12 cellular contexts compared by ENCODE assay signal in the genomic region with DNA sequence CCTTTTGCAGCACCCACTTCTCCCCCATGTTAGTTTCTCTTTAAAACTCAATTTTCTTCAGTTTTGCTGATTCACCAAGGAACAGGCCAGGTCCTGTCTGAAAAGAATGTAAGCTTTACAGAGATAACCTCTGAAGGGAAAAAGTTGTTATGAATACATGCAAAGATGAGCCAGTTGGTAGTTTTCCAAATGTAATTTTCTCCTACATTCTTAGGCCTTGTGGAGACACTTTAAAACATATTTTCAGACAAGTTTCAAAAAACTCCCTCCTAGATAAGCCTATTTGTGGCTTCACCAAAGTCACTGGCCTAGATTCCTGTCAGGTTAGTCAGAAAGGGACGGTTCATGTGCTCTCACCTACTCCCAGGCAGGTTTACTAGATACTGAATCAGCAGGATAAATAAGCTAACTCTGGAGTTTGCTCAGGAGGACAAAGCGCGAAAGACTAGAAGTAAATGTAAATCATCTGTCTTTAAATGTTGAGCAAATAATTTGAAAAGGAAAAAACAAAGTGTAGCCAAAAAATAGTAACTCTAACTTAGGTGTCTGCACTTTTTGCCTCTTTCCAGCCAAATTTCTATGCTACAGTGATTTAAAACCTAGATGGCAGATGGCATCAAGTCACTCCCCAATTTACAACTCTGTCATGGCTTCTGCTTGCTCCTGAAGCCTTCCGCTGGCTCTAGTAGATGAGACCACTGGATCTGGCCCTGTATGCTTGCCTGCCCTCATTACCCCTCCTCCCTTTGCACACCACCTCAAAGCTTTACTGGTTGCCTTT. TPM values are rescaled to one million over a fixed set of nuclear protein-coding genes. Genes with fewer than 3 reads are reported as not detected.
A peak's percentile ranks its signal among the peaks of the same experiment; 100 is the strongest.
DNase-seq lines count a peak whose midpoint lies in the region; ATAC-seq, FAIRE-seq and TF ChIP-seq lines count a peak whose summit lies in the region.
"Had no signal": no experiment of that assay in that cellular context is flagged by ENCODE, and none has a peak within 500 bp of the region (broad histone marks: within the 10 kb centered on the region; RNA-seq: fewer than 3 reads in every experiment).

No MANE protein-coding gene starts in this region.

- dilution Hi-C loops in keratinocyte (cut with MboI; ENCODE audit: extremely low pct_ligation_motif_present, low sequenced_read_pairs) = no loop called here

- H3K9me3 ChIP-seq in cardiac muscle cell (ENCODE audit: low read depth) (no peaks in the 10 kb centered on the region), adipocyte (ENCODE audit: control insufficient read depth, low read length) (no peaks in the 10 kb centered on the region), keratinocyte (ENCODE audit: control insufficient read depth, low read depth, low read length) (no peaks in the 10 kb centered on the region), spleen (no peaks in the 10 kb centered on the region), neuronal stem cell (replicated peaks in 1 of 2; ENCODE audit: control insufficient read depth in 2 of 2, insufficient read depth in 1 of 2, low read depth in 1 of 2, low read length in 2 of 2) (no peaks in the 10 kb centered on the region)
- H3K9me3 ChIP-seq: BLaER1, right atrium auricular region had no signal

- DNase-seq in cardiac muscle cell (ENCODE audit: low read depth in 1 of 2, low spot score in 1 of 2) (peak in 1 of 2 donors; percentile 81), left ventricle myocardium superior (no peak), adipocyte (ENCODE audit: low read depth) (peak; percentile 48), keratinocyte (ENCODE audit: low read depth, low spot score) (peak; percentile 93), spleen (no peak), neuronal stem cell (ENCODE audit: low spot score) (no peak), DMS79 treated with DMSO at 0.1 percent for 48 hours (lab: John Stamatoyannopoulos, UW) (no peak), NCI-H2029 (lab: John Stamatoyannopoulos, UW) (no peak)
- DNase-seq: activated T-cell treated with anti-CD3 and anti-CD28 coated beads for 4 hours; stimulated activated naive CD8-positive, alpha-beta T cell treated with anti-CD3 and anti-CD28 coated beads, Interleukin-15, Interleukin-2, amounts not matched to agents 100 U/mL and 50 U/mL, for 24 hours had no signal

- peaks cover 1% of the 10 kb centered on the region for H3K79me2 ChIP-seq in keratinocyte (ENCODE audit: control insufficient read depth, insufficient read depth, low read length)

- H4K91ac ChIP-seq in neuronal stem cell (ENCODE audit: low read depth, low read length, poor library complexity) = no peak overlapping the region

- H3K4ac ChIP-seq in neuronal stem cell (ENCODE audit: low read length) = no peak overlapping the region

- H3K27ac ChIP-seq in cardiac muscle cell = peak overlapping the region; percentile 37
- H3K27ac ChIP-seq in keratinocyte (ENCODE audit: control insufficient read depth, insufficient read depth, low read length) = peak overlapping the region; percentile 93
- no peak overlapping the region for H3K27ac ChIP-seq in spleen
- no peak overlapping the region for H3K27ac ChIP-seq in neuronal stem cell (replicated peaks; ENCODE audit: low read length)
- H3K27ac ChIP-seq: BLaER1, right atrium auricular region had no signal

- H3K9ac ChIP-seq in adipocyte (ENCODE audit: low read length) (peak overlapping the region; percentile 67), keratinocyte (ENCODE audit: control insufficient read depth, extremely low read depth, insufficient read depth, low read length) (peak overlapping the region; percentile 73), neuronal stem cell (ENCODE audit: low read depth, low read length, poor library complexity) (no peak overlapping the region)
- H3K9ac ChIP-seq: BLaER1 had no signal

- FAIRE-seq in keratinocyte (lab: Jason Lieb, UNC) = peak; percentile 88

- TF ChIP-seq CTCF in cardiac muscle cell (IDR thresholded peaks at IDR 0.05; ENCODE audit: low read depth, low read length) = no peak
- no peak for TF ChIP-seq CTCF in keratinocyte (optimal IDR thresholded peaks at IDR 0.05 in 1 of 3, IDR thresholded peaks at IDR 0.05 in 1 of 3, conservative IDR thresholded peaks at IDR 0.05 in 1 of 3; ENCODE audit: extremely low read depth in 1 of 3, insufficient read depth in 2 of 3, low read length in 3 of 3)
- TF ChIP-seq CTCF in spleen (IDR thresholded peaks at IDR 0.05 in 8 of 11, conservative IDR thresholded peaks at IDR 0.05 in 3 of 11) = no peak

- no peak overlapping the region for H2BK120ac ChIP-seq in neuronal stem cell (ENCODE audit: low read depth, low read length)

- no peak for ATAC-seq in left ventricle myocardium superior
- ATAC-seq: stimulated activated naive CD8-positive, alpha-beta T cell treated with anti-CD3 and anti-CD28 coated beads, Interleukin-15, Interleukin-2, amounts not matched to agents 100 U/mL and 50 U/mL, for 24 hours had no signal

- H3K36me3 ChIP-seq in cardiac muscle cell = no peaks in the 10 kb centered on the region
- H3K36me3 ChIP-seq in adipocyte (ENCODE audit: control insufficient read depth, insufficient read depth, low read length, severe bottlenecking) = no peaks in the 10 kb centered on the region
- no peaks in the 10 kb centered on the region for H3K36me3 ChIP-seq in keratinocyte (ENCODE audit: control insufficient read depth in 2 of 2, extremely low read depth in 1 of 2, insufficient read depth in 2 of 2, low read length in 2 of 2)
- H3K36me3 ChIP-seq in spleen = no peaks in the 10 kb centered on the region
- H3K36me3 ChIP-seq in neuronal stem cell (replicated peaks in 1 of 2; ENCODE audit: control insufficient read depth in 2 of 2, insufficient read depth in 2 of 2, low read length in 2 of 2) = no peaks in the 10 kb centered on the region
- H3K36me3 ChIP-seq: BLaER1, right atrium auricular region had no signal

- H2AFZ ChIP-seq in keratinocyte (ENCODE audit: control insufficient read depth, low read length) (peak overlapping the region; percentile 50), neuronal stem cell (ENCODE audit: low read length) (no peak overlapping the region)

- H4K20me1 ChIP-seq in keratinocyte (ENCODE audit: control insufficient read depth, extremely low read depth, insufficient read depth, low read length) = no peaks in the 10 kb centered on the region
- H4K20me1 ChIP-seq: BLaER1 had no signal

- H2BK5ac ChIP-seq in neuronal stem cell (ENCODE audit: low read length) = no peak overlapping the region

- H2AK5ac ChIP-seq in neuronal stem cell (ENCODE audit: low read depth, low read length) = no peak overlapping the region

- H3K79me1 ChIP-seq in neuronal stem cell (ENCODE audit: low read depth, low read length) = peaks cover 3% of the 10 kb centered on the region

- H3K4me2 ChIP-seq in keratinocyte (ENCODE audit: control insufficient read depth, extremely low read depth, insufficient read depth, low read depth, low read length) (peak overlapping the region; percentile 81), neuronal stem cell (ENCODE audit: insufficient read depth, low read length, poor library complexity, severe bottlenecking) (no peak overlapping the region)
- H3K4me2 ChIP-seq: BLaER1 had no signal

- H3K27me3 ChIP-seq in cardiac muscle cell = no peaks in the 10 kb centered on the region
- no peaks in the 10 kb centered on the region for H3K27me3 ChIP-seq in adipocyte (replicated peaks; ENCODE audit: control insufficient read depth, insufficient read depth, low read length)
- no peaks in the 10 kb centered on the region for H3K27me3 ChIP-seq in keratinocyte (ENCODE audit: control insufficient read depth, extremely low read depth, insufficient read depth, low read length)
- H3K27me3 ChIP-seq in spleen (replicated peaks in 1 of 7) = no peaks in the 10 kb centered on the region
- no peaks in the 10 kb centered on the region for H3K27me3 ChIP-seq in neuronal stem cell (ENCODE audit: control insufficient read depth in 3 of 3, insufficient read depth in 3 of 3, low read depth in 1 of 3, low read length in 3 of 3)
- H3K27me3 ChIP-seq: BLaER1, right atrium auricular region had no signal

- 92 to 96% (median 94%) methylated on average over 4 of the region's 4 CpGs for WGBS in spleen, 5 donors
- WGBS in neuronal stem cell (ENCODE audit: extremely low coverage in 2 of 2, insufficient read length in 2 of 2, insufficient replicate concordance in 1 of 2), 2 donors = no CpG with 5 or more reads among the region's 4 CpGs

- H4K8ac ChIP-seq in neuronal stem cell (ENCODE audit: low read depth, low read length) = no peak overlapping the region

- no peak for TF ChIP-seq POLR2A in spleen (IDR thresholded peaks at IDR 0.05)

- H3K14ac ChIP-seq in neuronal stem cell (ENCODE audit: low read length) = no peak overlapping the region

- H3K4me3 ChIP-seq in cardiac muscle cell (no peak overlapping the region), adipocyte (ENCODE audit: low read length) (no peak overlapping the region), keratinocyte (ENCODE audit: control insufficient read depth in 2 of 3, extremely low read depth in 1 of 3, insufficient read depth in 2 of 3, low read depth in 1 of 3, low read length in 3 of 3) (peak overlapping the region in 2 of 3 experiments; percentile 7 to 22), spleen (no peak overlapping the region), neuronal stem cell (ENCODE audit: low read length in 2 of 2) (no peak overlapping the region)
- H3K4me3 ChIP-seq: BLaER1, right atrium auricular region had no signal

- no peak overlapping the region for H3K18ac ChIP-seq in neuronal stem cell (ENCODE audit: low read length)

- no peak overlapping the region for H2BK15ac ChIP-seq in neuronal stem cell (ENCODE audit: low read length)

- no peak overlapping the region for H2BK12ac ChIP-seq in neuronal stem cell (ENCODE audit: low read length)

- H3K23ac ChIP-seq in neuronal stem cell (ENCODE audit: low read depth, low read length, poor library complexity) = no peak overlapping the region

- H3K4me1 ChIP-seq in cardiac muscle cell (ENCODE audit: low read depth) (peaks cover 6% of the 10 kb centered on the region), adipocyte (ENCODE audit: control insufficient read depth, insufficient read depth, low read length) (peaks cover 29% of the 10 kb centered on the region), keratinocyte (ENCODE audit: control insufficient read depth, extremely low read depth, insufficient read depth, low read length) (peaks cover 37% of the 10 kb centered on the region), spleen (peaks cover 4 to 22% (median 18%) of the 10 kb centered on the region in 6 donors), neuronal stem cell (ENCODE audit: control insufficient read depth in 2 of 2, insufficient read depth in 1 of 2, low read depth in 1 of 2, low read length in 2 of 2) (peaks cover 1 to 4% of the 10 kb centered on the region in 2 donors)

- intact Hi-C loops in left ventricle myocardium superior (cut with micrococcal nuclease) = no loop called here
- intact Hi-C loops in spleen (cut with DNase I; ENCODE audit: low total_unique reads) = no loop called here

- no peaks in the 10 kb centered on the region for H3K9me1 ChIP-seq in keratinocyte (ENCODE audit: control insufficient read depth, extremely low read depth, insufficient read depth, low read length)

RNA-seq across cellular contexts. Expression of gene ATP6V1E1, which starts 4.9 kb away (rescaled TPM):
- total RNA-seq in cardiac muscle cell = 75.2 and 111 TPM in 2 replicates
- 113 and 116 TPM in 2 replicates for polyA plus RNA-seq in cardiac muscle cell
- 210 TPM for total RNA-seq in left ventricle myocardium superior
- polyA plus RNA-seq in keratinocyte = 207 to 270 TPM (median 227 TPM) in 3 replicates
- 354 TPM for polyA plus RNA-seq in keratinocyte (2011; ENCODE audit: low read depth)
- 220 and 314 TPM in 2 replicates for polyA plus RNA-seq in keratinocyte (2011; cell fraction: cytosol; rRNA removed)
- 197 and 212 TPM in 2 replicates for polyA plus RNA-seq in keratinocyte (2011; cell fraction: nucleus; rRNA removed)
- polyA plus RNA-seq in keratinocyte (2012; ENCODE audit: low replicate concordance) = 157 and 239 TPM in 2 replicates
- 54.7 to 217 TPM (median 152 TPM) in 3 replicates for polyA minus RNA-seq in keratinocyte
- 109 TPM for polyA minus RNA-seq in keratinocyte (2011; cell fraction: cytosol; rRNA and poly(A)+ RNA removed)
- polyA minus RNA-seq in keratinocyte (2011; cell fraction: nucleus; rRNA and poly(A)+ RNA removed) = 51.4 and 93.2 TPM in 2 replicates
- total RNA-seq in spleen = 100 to 1,000 TPM in 6 of 7 donors, 10 to 100 TPM in 1; 85.3 to 127 (median 112) TPM
- 100 to 1,000 TPM in 1 of 3 donors, 10 to 100 TPM in 2; 66.1 to 115 (median 99.6) TPM for polyA plus RNA-seq in spleen
- 79.5 TPM for polyA plus RNA-seq in neuronal stem cell (2013, experiment 1 of 2)
- polyA plus RNA-seq in neuronal stem cell (2013, experiment 2 of 2) = 78.6 TPM

RNA-seq across cellular contexts. Expression of gene BCL2L13, which starts 5.2 kb away (rescaled TPM):
- total RNA-seq in cardiac muscle cell (54.5 and 61.5 TPM in 2 replicates), left ventricle myocardium superior (92.9 TPM), spleen (10 to 100 TPM; 29.4 to 53.5 (median 38.2) TPM)
- polyA plus RNA-seq in cardiac muscle cell (35.3 and 37.5 TPM in 2 replicates), keratinocyte (45.0 to 54.7 TPM (median 51.0 TPM) in 3 replicates), spleen (10 to 100 TPM; 13.4 to 20.3 (median 17.2) TPM)
- 31.5 TPM for polyA plus RNA-seq in keratinocyte (2011; ENCODE audit: low read depth)
- polyA plus RNA-seq in keratinocyte (2011; cell fraction: cytosol; rRNA removed) = 48.3 and 59.8 TPM in 2 replicates
- polyA plus RNA-seq in keratinocyte (2011; cell fraction: nucleus; rRNA removed) = 54.1 and 54.4 TPM in 2 replicates
- polyA plus RNA-seq in keratinocyte (2012; ENCODE audit: low replicate concordance) = 31.6 and 43.3 TPM in 2 replicates
- 41.9 to 62.2 TPM (median 55.3 TPM) in 3 replicates for polyA minus RNA-seq in keratinocyte
- 46.0 TPM for polyA minus RNA-seq in keratinocyte (2011; cell fraction: cytosol; rRNA and poly(A)+ RNA removed)
- 25.2 and 41.0 TPM in 2 replicates for polyA minus RNA-seq in keratinocyte (2011; cell fraction: nucleus; rRNA and poly(A)+ RNA removed)
- 23.1 TPM for polyA plus RNA-seq in neuronal stem cell (2013, experiment 1 of 2)
- polyA plus RNA-seq in neuronal stem cell (2013, experiment 2 of 2) = 23.5 TPM

Comparison
In these comparisons a context has a peak if more than half of its experiments do, and no peak if none do; other contexts are left out.
1. DNase-seq: peak in adipocyte (single experiment) and keratinocyte (single experiment); none in left ventricle myocardium superior (single experiment), spleen (single experiment), neuronal stem cell (single experiment), DMS79 treated with DMSO at 0.1 percent for 48 hours (single experiment) and NCI-H2029 (single experiment).
2. H3K27ac ChIP-seq: peak in cardiac muscle cell (single experiment) and keratinocyte (single experiment); none in spleen (0 of 8) and neuronal stem cell (single experiment).
3. H3K4me3 ChIP-seq: peak in keratinocyte (2 of 3); none in cardiac muscle cell (single experiment), adipocyte (single experiment), spleen (0 of 8) and neuronal stem cell (0 of 2).